13 cellular contexts compared by ENCODE assay signal in the genomic region with DNA sequence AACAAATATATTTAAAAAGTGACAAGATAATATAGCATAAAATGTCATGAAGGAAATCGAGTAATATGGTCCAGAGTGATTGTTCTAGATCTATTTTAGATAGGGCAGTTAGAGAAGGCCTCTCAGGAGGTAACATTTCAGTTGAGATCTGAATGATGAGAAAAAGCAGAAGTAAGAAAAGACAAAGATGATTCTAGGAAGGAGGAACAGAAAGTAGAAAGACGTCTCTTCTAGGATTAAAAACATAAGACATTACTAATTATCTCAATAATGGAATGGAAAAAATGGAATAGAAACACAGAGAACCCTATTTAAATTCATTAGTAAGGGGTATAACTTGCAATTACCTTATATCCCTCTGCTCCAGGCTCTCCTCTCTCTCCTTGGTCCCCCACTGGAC.
DNase-seq lines count a peak whose midpoint lies in the region; ATAC-seq lines count a peak whose summit lies in the region.
"Had no signal": no experiment of that assay in that cellular context is flagged by ENCODE, and none has a peak within 500 bp of the region (broad histone marks: within the 10 kb centered on the region; RNA-seq: fewer than 3 reads in every experiment).

No MANE protein-coding gene starts in this region.

- H3K4me1 Mint-ChIP-seq in naive B cell, result peaks cover 5 to 9% (median 8%) of the 10 kb centered on the region in 3 donors
- H3K4me1 Mint-ChIP-seq: activated T-helper 17 cell treated with anti-CD3 and anti-CD28 coated beads, Interleukin-2, amount 50 U/mL, for 72 hours; nephron; stimulated activated effector memory CD8-positive, alpha-beta T cell treated with anti-CD3 and anti-CD28 coated beads, Interleukin-12 subunit alpha, Interleukin-12 subunit beta, amount 100 ng/mL, for 72 hours had no signal

- H3K27me3 Mint-ChIP-seq in naive B cell, result no peaks in the 10 kb centered on the region
- H3K27me3 Mint-ChIP-seq: activated B cell treated with CpG ODN at 0.5 μM for 24 hours had no signal

- no peaks in the 10 kb centered on the region for H3K27me3 ChIP-seq in H7 (ENCODE audit: control insufficient read depth, insufficient read depth, low read length)

- H3K36me3 Mint-ChIP-seq in naive B cell, result no peaks in the 10 kb centered on the region
- H3K36me3 Mint-ChIP-seq: stimulated activated effector memory CD8-positive, alpha-beta T cell treated with anti-CD3 and anti-CD28 coated beads, Interleukin-12 subunit alpha, Interleukin-12 subunit beta, amount 100 ng/mL, for 72 hours had no signal

- DNase-seq in naive B cell, result peak; percentile 11
- no peak for DNase-seq in mesenteric fat pad (ENCODE audit: low spot score)
- DNase-seq in NCI-H82 treated with DMSO at 0.1 percent for 48 hours (lab: John Stamatoyannopoulos, UW; ENCODE audit: unreplicated experiment), result no peak
- no peak for DNase-seq in H7
- DNase-seq: activated B cell treated with CpG ODN at 0.5 μM for 24 hours, DMS 273 treated with DMSO at 0.1 percent for 48 hours, NCI-H187 treated with DMSO at 0.1 percent for 48 hours had no signal

- H3K4me3 Mint-ChIP-seq in naive B cell, result no peak overlapping the region
- H3K4me3 Mint-ChIP-seq: activated B cell treated with CpG ODN at 0.5 μM for 24 hours; activated T-helper 17 cell treated with anti-CD3 and anti-CD28 coated beads, Interleukin-2, amount 50 U/mL, for 72 hours; nephron; stimulated activated effector memory CD8-positive, alpha-beta T cell treated with anti-CD3 and anti-CD28 coated beads, Interleukin-12 subunit alpha, Interleukin-12 subunit beta, amount 100 ng/mL, for 72 hours had no signal

- H3K36me3 ChIP-seq in H7 (replicated peaks; ENCODE audit: control insufficient read depth, insufficient read depth, low read length), result no peaks in the 10 kb centered on the region

- peak overlapping the region in 1 of 6 donors; percentile 0 for H3K27ac Mint-ChIP-seq in naive B cell
- H3K27ac Mint-ChIP-seq: activated B cell treated with CpG ODN at 0.5 μM for 24 hours; activated T-helper 17 cell treated with anti-CD3 and anti-CD28 coated beads, Interleukin-2, amount 50 U/mL, for 72 hours; nephron; stimulated activated effector memory CD8-positive, alpha-beta T cell treated with anti-CD3 and anti-CD28 coated beads, Interleukin-12 subunit alpha, Interleukin-12 subunit beta, amount 100 ng/mL, for 72 hours had no signal

- ATAC-seq in GM18909 (IDR thresholded peaks at IDR 0.05; ENCODE audit: poor library complexity, unreplicated experiment), result peak; percentile 84
- ATAC-seq in GM21786 (IDR thresholded peaks at IDR 0.05; ENCODE audit: unreplicated experiment), result peak; percentile 93
- peak; percentile 98 for ATAC-seq in HG03432 (IDR thresholded peaks at IDR 0.05; ENCODE audit: unreplicated experiment)
- ATAC-seq in naive B cell (ENCODE audit: low read depth in 2 of 2), result peak; percentile 53 to 74
- ATAC-seq: activated T-helper 17 cell treated with anti-CD3 and anti-CD28 coated beads, Interleukin-2, amount 50 U/mL, for 72 hours; stimulated activated effector memory CD8-positive, alpha-beta T cell treated with anti-CD3 and anti-CD28 coated beads, Interleukin-12 subunit alpha, Interleukin-12 subunit beta, amount 100 ng/mL, for 72 hours had no signal

- H3K4me3 ChIP-seq in H7 (ENCODE audit: insufficient read depth, low read depth, low read length), result no peak overlapping the region

- no peaks in the 10 kb centered on the region for H3K9me3 Mint-ChIP-seq in naive B cell
- H3K9me3 Mint-ChIP-seq: activated B cell treated with CpG ODN at 0.5 μM for 24 hours; activated T-helper 17 cell treated with anti-CD3 and anti-CD28 coated beads, Interleukin-2, amount 50 U/mL, for 72 hours; nephron; stimulated activated effector memory CD8-positive, alpha-beta T cell treated with anti-CD3 and anti-CD28 coated beads, Interleukin-12 subunit alpha, Interleukin-12 subunit beta, amount 100 ng/mL, for 72 hours had no signal
